Comparison of ENCODE assay signal across 25 cellular contexts in the genomic region with DNA sequence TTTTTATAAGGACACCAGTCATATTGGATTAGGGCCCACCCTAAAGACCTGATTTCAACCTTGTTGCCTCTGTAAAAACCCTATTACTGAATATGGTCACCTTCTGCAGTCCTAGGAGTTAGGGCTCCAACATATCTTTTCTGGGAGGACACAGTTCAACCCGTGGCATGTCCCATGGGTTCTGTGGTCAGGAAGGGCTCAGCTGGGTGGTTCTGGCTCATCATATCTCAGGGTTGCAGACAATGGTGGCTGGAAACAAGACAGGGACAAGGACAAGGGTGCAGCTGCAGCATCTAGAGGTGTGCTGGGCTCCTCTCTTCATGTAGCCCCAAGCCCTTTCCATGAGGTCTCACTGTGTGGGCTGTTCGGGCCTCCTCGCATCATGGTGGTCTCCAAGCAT.
"Had no signal": no experiment of that assay in that cellular context is flagged by ENCODE, and none has a peak within 500 bp of the region (broad histone marks: within the 10 kb centered on the region; RNA-seq: fewer than 3 reads in every experiment).

No MANE protein-coding gene starts in this region.

- H3K27ac Mint-ChIP-seq: dendritic cell treated with granulocyte-macrophage colony-stimulating factor and Interleukin-4, amounts not matched to agents 40 ng/mL and 50 ng/mL, for 4 days; effector memory CD8-positive, alpha-beta T cell; endodermal cell; mesothelial cell of epicardium; naive B cell had no signal

- DNase-seq: colonic mucosa; cortex of kidney; effector CD8-positive, alpha-beta T cell; effector memory CD8-positive, alpha-beta T cell; endodermal cell; erythroblast; esophagus squamous epithelium; foreskin fibroblast; foreskin melanocyte; gastrocnemius medialis; glutamatergic neuron; head of caudate nucleus; heart right ventricle; hippocampal formation; left cardiac atrium; left lung; left ventricle myocardium superior; lower lobe of right lung; mesenchymal stem cell; mucosa of descending colon; naive B cell had no signal

- H3K27me3 ChIP-seq: colonic mucosa had no signal

- H3K4me3 ChIP-seq: colonic mucosa, esophagus squamous epithelium, gastrocnemius medialis, heart right ventricle, left lung, lower lobe of right lung, mucosa of descending colon had no signal

- H3K4me3 Mint-ChIP-seq: dendritic cell treated with granulocyte-macrophage colony-stimulating factor and Interleukin-4, amounts not matched to agents 40 ng/mL and 50 ng/mL, for 4 days; effector memory CD8-positive, alpha-beta T cell; endodermal cell; mesothelial cell of epicardium; naive B cell had no signal

- H3K4me1 Mint-ChIP-seq: endodermal cell had no signal

- H3K36me3 Mint-ChIP-seq: mesothelial cell of epicardium, naive B cell had no signal

- ATAC-seq: effector memory CD8-positive, alpha-beta T cell; esophagus mucosa; gastrocnemius medialis; heart right ventricle; left cardiac atrium; left lung; left ventricle myocardium superior; lower lobe of right lung; mucosa of descending colon had no signal

- H3K4me1 ChIP-seq: colonic mucosa, gastrocnemius medialis, left lung had no signal

- H3K27ac ChIP-seq: colonic mucosa, epithelial cell of prostate, gastrocnemius medialis, heart right ventricle, left lung, lower lobe of right lung had no signal

- H3K9me3 ChIP-seq: colonic mucosa, esophagus squamous epithelium, gastrocnemius medialis, left lung, lower lobe of right lung, mucosa of descending colon had no signal

- H3K9me3 Mint-ChIP-seq: dendritic cell treated with granulocyte-macrophage colony-stimulating factor and Interleukin-4, amounts not matched to agents 40 ng/mL and 50 ng/mL, for 4 days; effector memory CD8-positive, alpha-beta T cell; mesothelial cell of epicardium had no signal

- H3K36me3 ChIP-seq: colonic mucosa, esophagus squamous epithelium, gastrocnemius medialis, heart right ventricle, left lung, lower lobe of right lung had no signal
